ENCODE assay signal across 8 cellular contexts in the genomic region with DNA sequence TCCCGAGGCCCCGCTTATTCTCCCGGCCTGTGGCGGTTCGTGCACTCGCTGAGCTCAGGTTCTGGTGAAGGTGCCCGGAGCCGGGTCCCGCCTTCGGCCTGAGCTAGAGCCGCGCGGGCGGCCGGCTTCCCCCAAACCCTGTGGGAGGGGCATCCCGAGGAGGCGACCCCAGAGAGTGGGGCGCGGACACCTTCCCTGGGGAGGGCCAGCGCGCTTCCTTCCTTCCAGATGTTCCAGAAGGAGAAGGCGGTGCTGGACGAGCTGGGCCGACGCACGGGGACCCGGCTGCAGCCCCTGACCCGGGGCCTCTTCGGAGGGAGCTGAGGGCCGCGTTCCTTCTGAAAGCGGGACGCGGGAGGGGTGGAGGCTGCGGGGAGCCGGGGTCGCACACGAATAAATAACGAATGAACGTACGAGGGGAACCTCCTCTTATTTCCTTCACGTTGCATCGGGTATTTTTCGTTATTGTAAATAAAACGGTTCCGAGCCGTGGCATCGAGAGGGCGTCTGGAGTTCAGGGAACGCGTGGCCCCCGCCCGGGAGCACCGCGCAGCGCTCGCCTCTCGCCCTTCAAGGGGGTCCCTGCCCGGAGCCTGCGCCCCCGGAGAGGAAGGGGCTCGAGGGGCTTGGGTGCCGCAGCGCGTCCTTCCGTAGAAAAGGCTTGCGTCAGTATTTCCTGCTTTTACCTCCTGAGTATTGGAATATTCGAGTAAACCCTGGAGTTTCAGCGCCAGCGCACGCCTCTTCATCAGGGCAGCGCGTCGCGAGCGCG. TPM values are rescaled to one million over a fixed set of nuclear protein-coding genes. Genes with fewer than 3 reads are reported as not detected.
DNase-seq lines count a peak whose midpoint lies in the region; ATAC-seq and TF ChIP-seq lines count a peak whose summit lies in the region.

No MANE protein-coding gene starts in this region.

- no peaks in the 10 kb centered on the region for H3K36me3 ChIP-seq in Caco-2 (ENCODE audit: control insufficient read depth, insufficient read depth, low read length)
- peaks cover 0 to 10% (median 0%) of the 10 kb centered on the region in 9 donors for H3K36me3 ChIP-seq in heart left ventricle
- peaks cover 0 to 12% of the 10 kb centered on the region in 2 donors for H3K36me3 ChIP-seq in psoas muscle (ENCODE audit: insufficient read depth in 1 of 2, low read depth in 1 of 2)

- no peaks in the 10 kb centered on the region for H3K27me3 Mint-ChIP-seq in Caco-2 (ENCODE audit: insufficient read depth, unreplicated experiment)
- H3K27me3 Mint-ChIP-seq in activated CD8-positive, alpha-beta T cell treated with anti-CD3 and anti-CD28 coated beads for 36 hours, result peaks cover 2% of the 10 kb centered on the region

- H3K9me3 ChIP-seq in Caco-2 (no peaks in the 10 kb centered on the region), heart left ventricle (no peaks in the 10 kb centered on the region), psoas muscle (no peaks in the 10 kb centered on the region)

- peak; percentile 22 for ATAC-seq in activated CD8-positive, alpha-beta T cell treated with anti-CD3 and anti-CD28 coated beads for 36 hours
- ATAC-seq in heart left ventricle (peak; percentile 11 to 62 (median 32)), psoas muscle (peak; percentile 29 to 53 (median 31)), GM21723 (IDR thresholded peaks at IDR 0.05; ENCODE audit: unreplicated experiment) (no peak)

- no peak overlapping the region for H3K27ac Mint-ChIP-seq in Caco-2 (ENCODE audit: unreplicated experiment)
- H3K27ac Mint-ChIP-seq in activated CD8-positive, alpha-beta T cell treated with anti-CD3 and anti-CD28 coated beads for 36 hours, result no peak overlapping the region

- intact Hi-C loops in Caco-2 (cut with micrococcal nuclease; ENCODE audit: unreplicated experiment) (no loop called here), heart left ventricle (cut with DNase I) (no loop called here), psoas muscle (cut with DNase I) (no loop called here)
- intact Hi-C loops in activated CD8-positive, alpha-beta T cell treated with anti-CD3 and anti-CD28 coated beads for 36 hours (cut with micrococcal nuclease), result no loop called here

- WGBS in heart left ventricle, 4 donors, result 3 to 8% (median 5%) methylated on average over 41 to 77 of the region's 77 CpGs
- WGBS in psoas muscle, 3 donors, result 1 to 5% (median 3%) methylated on average over 67 to 77 of the region's 77 CpGs

- H3K4me3 Mint-ChIP-seq in Caco-2 (ENCODE audit: unreplicated experiment), result peak overlapping the region; percentile 55
- H3K4me3 Mint-ChIP-seq in activated CD8-positive, alpha-beta T cell treated with anti-CD3 and anti-CD28 coated beads for 36 hours, result peak overlapping the region; percentile 35

- no peak for TF ChIP-seq POLR2A in heart left ventricle (IDR thresholded peaks at IDR 0.05)

- POLR2A ChIA-PET in Caco-2 (lab: Charles Lee), result no interaction called here
- POLR2A ChIA-PET in activated CD8-positive, alpha-beta T cell treated with anti-CD3 and anti-CD28 coated beads for 36 hours (lab: Charles Lee), result interaction anchor here (0.7 to 1.1 kb wide), 4 partner anchors 12 to 60 kb away, joined by 3 to 4 read pairs (median 4); partner anchors contain the start of genes MCM3AP and YBEY

- no TSS peak for BruUV-seq in Caco-2 (replicated peaks; lab: Mats Ljungman, UMichigan)

- no peaks in the 10 kb centered on the region for H3K4me1 Mint-ChIP-seq in Caco-2 (ENCODE audit: low read depth, unreplicated experiment)
- peaks cover 10% of the 10 kb centered on the region for H3K4me1 Mint-ChIP-seq in activated CD8-positive, alpha-beta T cell treated with anti-CD3 and anti-CD28 coated beads for 36 hours (ENCODE audit: low read depth)

- TF ChIP-seq CTCF in Caco-2 (IDR thresholded peaks at IDR 0.05; ENCODE audit: insufficient read depth in 1 of 2, low read depth in 1 of 2, low read length in 1 of 2, severe bottlenecking in 1 of 2, unreplicated experiment in 1 of 2) (no peak), heart left ventricle (IDR thresholded peaks at IDR 0.05) (no peak), psoas muscle (IDR thresholded peaks at IDR 0.05) (no peak)
- TF ChIP-seq CTCF in activated CD8-positive, alpha-beta T cell treated with anti-CD3 and anti-CD28 coated beads for 36 hours (IDR thresholded peaks at IDR 0.05), result no peak

- CTCF ChIA-PET in Caco-2 (lab: Charles Lee), result no interaction called here
- CTCF ChIA-PET in activated CD8-positive, alpha-beta T cell treated with anti-CD3 and anti-CD28 coated beads for 36 hours (lab: Charles Lee), result no interaction called here

- H3K4me1 ChIP-seq in Caco-2 (no peaks in the 10 kb centered on the region), heart left ventricle (peaks cover 0 to 36% (median 26%) of the 10 kb centered on the region in 12 donors), psoas muscle (peaks cover 15% of the 10 kb centered on the region)

- H3K4me3 ChIP-seq in Caco-2 (ENCODE audit: low read depth, low read length) (peak overlapping the region; percentile 18; the same call in 1 of the 2 replicates), heart left ventricle (peak overlapping the region; percentile 10 to 63 (median 55)), psoas muscle (peak overlapping the region; percentile 65)

- peak overlapping the region; percentile 35 to 89 (median 79) for H3K27ac ChIP-seq in heart left ventricle
- H3K27ac ChIP-seq in psoas muscle, result peak overlapping the region; percentile 70

- H3K27me3 ChIP-seq in Caco-2 (replicated peaks; ENCODE audit: control insufficient read depth, insufficient read depth, low read length), result no peaks in the 10 kb centered on the region
- H3K27me3 ChIP-seq in heart left ventricle, result peaks cover 0 to 5% (median 0%) of the 10 kb centered on the region in 9 donors
- peaks cover 0 to 21% (median 2%) of the 10 kb centered on the region in 3 donors for H3K27me3 ChIP-seq in psoas muscle (ENCODE audit: insufficient read depth in 3 of 3, low read length in 2 of 3)

- peaks cover 15% of the 10 kb centered on the region for H3K36me3 Mint-ChIP-seq in Caco-2 (ENCODE audit: insufficient read depth, unreplicated experiment)
- peaks cover 17% of the 10 kb centered on the region for H3K36me3 Mint-ChIP-seq in activated CD8-positive, alpha-beta T cell treated with anti-CD3 and anti-CD28 coated beads for 36 hours (ENCODE audit: low read depth)

- no peaks in the 10 kb centered on the region for H3K9me3 Mint-ChIP-seq in Caco-2 (ENCODE audit: unreplicated experiment)
- no peaks in the 10 kb centered on the region for H3K9me3 Mint-ChIP-seq in activated CD8-positive, alpha-beta T cell treated with anti-CD3 and anti-CD28 coated beads for 36 hours

- DNase-seq in Caco-2 (no peak), heart left ventricle (peak; percentile 52 to 76 (median 60)), psoas muscle (peak; percentile 36 to 70), NCI-H446 (lab: John Stamatoyannopoulos, UW) (no peak), NCI-H2081 (lab: John Stamatoyannopoulos, UW) (no peak), NCI-H345 (lab: John Stamatoyannopoulos, UW) (no peak)
- DNase-seq in activated CD8-positive, alpha-beta T cell treated with anti-CD3 and anti-CD28 coated beads for 36 hours, result no peak

RNA-seq across cellular contexts. Expression of gene YBEY, which starts 11.4 kb away (rescaled TPM):
- total RNA-seq in Caco-2 (2022) (10.6 and 11.5 TPM in 2 replicates), heart left ventricle (10 to 100 TPM; 11.4 to 28.1 (median 16.0) TPM), psoas muscle (10 to 100 TPM in 1 of 4 donors, 1 to 10 TPM in 3; 4.7 to 11.0 (median 7.1) TPM)
- total RNA-seq in activated CD8-positive, alpha-beta T cell treated with anti-CD3 and anti-CD28 coated beads for 36 hours, result 10 to 100 TPM; 14.9 to 16.2 TPM
- polyA plus RNA-seq in heart left ventricle (10 to 100 TPM; 14.7 to 16.5 TPM), psoas muscle (10 to 100 TPM; 12.2 to 18.2 (median 14.8) TPM)

RNA-seq across cellular contexts. Expression of gene MCM3AP, which starts 12.1 kb away (rescaled TPM):
- total RNA-seq in Caco-2 (2022) (88.1 and 102 TPM in 2 replicates), heart left ventricle (10 to 100 TPM; 47.3 to 69.8 (median 56.8) TPM), psoas muscle (100 to 1,000 TPM in 1 of 4 donors, 10 to 100 TPM in 3; 70.4 to 102 (median 89.7) TPM)
- 100 to 1,000 TPM; 108 to 112 TPM for total RNA-seq in activated CD8-positive, alpha-beta T cell treated with anti-CD3 and anti-CD28 coated beads for 36 hours
- polyA plus RNA-seq in heart left ventricle (10 to 100 TPM; 24.5 to 50.9 TPM), psoas muscle (100 to 1,000 TPM in 1 of 3 donors, 10 to 100 TPM in 2; 44.0 to 104 (median 49.6) TPM)

RNA-seq across cellular contexts. Expression of gene C21orf58, which starts 26.2 kb away (rescaled TPM):
- total RNA-seq in Caco-2 (2022), result 17.7 and 18.6 TPM in 2 replicates
- total RNA-seq in activated CD8-positive, alpha-beta T cell treated with anti-CD3 and anti-CD28 coated beads for 36 hours, result 10 to 100 TPM; 23.9 to 25.2 TPM
- 1 to 10 TPM in 6 of 9 donors, under 1 TPM in 3; 0.72 to 4.0 (median 1.3) TPM for total RNA-seq in heart left ventricle
- 1 to 10 TPM in 1 of 2 donors, under 1 TPM in 1; 0.64 to 1.8 TPM for polyA plus RNA-seq in heart left ventricle
- 1 to 10 TPM in 3 of 4 donors, under 1 TPM in 1; 0.49 to 3.0 (median 1.1) TPM for total RNA-seq in psoas muscle
- polyA plus RNA-seq in psoas muscle, result 1 to 10 TPM in 1 of 3 donors, under 1 TPM in 2; 0.38 to 2.3 (median 0.47) TPM

RNA-seq across cellular contexts. Expression of gene PCNT, which starts 26.5 kb away (rescaled TPM):
- total RNA-seq in Caco-2 (2022) (38.4 and 44.2 TPM in 2 replicates), heart left ventricle (10 to 100 TPM; 23.0 to 73.0 (median 36.7) TPM), psoas muscle (100 to 1,000 TPM in 3 of 4 donors, 10 to 100 TPM in 1; 99.4 to 642 (median 295) TPM)
- total RNA-seq in activated CD8-positive, alpha-beta T cell treated with anti-CD3 and anti-CD28 coated beads for 36 hours, result 10 to 100 TPM; 46.2 to 46.6 TPM
- polyA plus RNA-seq in heart left ventricle (10 to 100 TPM; 17.0 to 40.7 TPM), psoas muscle (100 to 1,000 TPM; 118 to 294 (median 248) TPM)

Comparison
In these comparisons a context has a peak if more than half of its experiments do, and no peak if none do; other contexts are left out.
1. DNase-seq: peak in heart left ventricle (5 of 5) and psoas muscle (2 of 2); none in Caco-2 (0 of 2), activated CD8-positive, alpha-beta T cell treated with anti-CD3 and anti-CD28 coated beads for 36 hours (single experiment), NCI-H446 (0 of 2), NCI-H2081 (0 of 2) and NCI-H345 (single experiment).
2. Peak in every context shown above with its lines, with median percentiles within 50 percentile points of each other: H3K4me3 ChIP-seq.